ENCODE assay signal across 22 cellular contexts in genomic region chr1:109357673-109358072, GRCh38. TPM values are rescaled to one million over a fixed set of nuclear protein-coding genes. Genes with fewer than 3 reads are reported as not detected.
DNase-seq lines count a peak whose midpoint lies in the region; ATAC-seq lines count a peak whose summit lies in the region.
"Had no signal": no experiment of that assay in that cellular context is flagged by ENCODE, and none has a peak within 500 bp of the region (broad histone marks: within the 10 kb centered on the region; RNA-seq: fewer than 3 reads in every experiment).

No MANE protein-coding gene starts in this region.

- ATAC-seq in left colon, result peak; percentile 79
- ATAC-seq: PC-3, T-helper 17 cell had no signal

- no peak overlapping the region for H2BK5ac ChIP-seq in mesendoderm (ENCODE audit: low read length)

- H2BK120ac ChIP-seq in mesendoderm (ENCODE audit: low read depth, low read length), result no peak overlapping the region

- H3K4me2 ChIP-seq in mesendoderm (ENCODE audit: low read length), result no peak overlapping the region
- H3K4me2 ChIP-seq: KMS-11 had no signal

- H3K56ac ChIP-seq in mesendoderm (ENCODE audit: low read length), result no peak overlapping the region

- H2BK15ac ChIP-seq in mesendoderm (replicated peaks; ENCODE audit: low read depth), result no peak overlapping the region

- no peak overlapping the region for H3K23ac ChIP-seq in mesendoderm (ENCODE audit: low read length)

- H3K79me2 ChIP-seq in mesendoderm (ENCODE audit: control insufficient read depth, insufficient read depth, low read length), result no peaks in the 10 kb centered on the region

- no CpG with 5 or more reads among the region's 1 CpG for WGBS in mesendoderm (ENCODE audit: extremely low coverage, insufficient coverage, low lambda C conversion rate)

- H3K4me1 ChIP-seq in mesendoderm (ENCODE audit: control insufficient read depth, low read depth, low read length), result no peaks in the 10 kb centered on the region

- no peak overlapping the region for H3K4ac ChIP-seq in mesendoderm (ENCODE audit: low read depth, low read length)

- DNase-seq in DMS79 treated with DMSO at 0.1 percent for 48 hours (lab: John Stamatoyannopoulos, UW) (peak; percentile 30), NCI-H128 (lab: John Stamatoyannopoulos, UW; ENCODE audit: unreplicated experiment) (peak; percentile 13), NCI-H748 treated with DMSO at 0.1 percent for 48 hours (lab: John Stamatoyannopoulos, UW) (peak; percentile 7), left colon (no peak), AG08395 (ENCODE audit: low spot score) (no peak), mesendoderm (no peak), GOT3 (lab: John Stamatoyannopoulos, UW) (no peak)
- DNase-seq: activated CD4-positive, alpha-beta T cell treated with anti-CD3 and anti-CD28 coated beads, Interleukin-2, amount 50 U/mL, for 4 hours; activated gamma-delta T cell; amniotic stem cell; CD4-positive, alpha-beta T cell; DND-41; effector CD4-positive, alpha-beta T cell; left cardiac atrium; PC-3; T-helper 17 cell; testis; WERI-Rb-1 had no signal

- no peak overlapping the region for H3K27ac ChIP-seq in mesendoderm (ENCODE audit: low read depth, low read length)
- H3K27ac ChIP-seq: KMS-11, WERI-Rb-1 had no signal

- H3K27me3 ChIP-seq in mesendoderm (ENCODE audit: insufficient read depth, low read length, poor library complexity), result no peaks in the 10 kb centered on the region
- H3K27me3 ChIP-seq: testis had no signal

- no peak overlapping the region for H3K9ac ChIP-seq in mesendoderm (ENCODE audit: low read length)
- H3K9ac ChIP-seq: KMS-11 had no signal

- no peaks in the 10 kb centered on the region for H3K36me3 ChIP-seq in mesendoderm (ENCODE audit: control insufficient read depth, insufficient read depth, low read length)

- intact Hi-C loops in left colon (cut with DNase I, micrococcal nuclease), result no loop called here

- H3K79me1 ChIP-seq in mesendoderm (ENCODE audit: low read length), result no peaks in the 10 kb centered on the region

- no peak overlapping the region for H4K8ac ChIP-seq in mesendoderm (ENCODE audit: low read depth, low read length)

- no peak overlapping the region for H3K4me3 ChIP-seq in mesendoderm (ENCODE audit: low read length)
- H3K4me3 ChIP-seq: testis had no signal

- H3K18ac ChIP-seq in mesendoderm (ENCODE audit: low read length), result no peak overlapping the region

- H4K5ac ChIP-seq in mesendoderm (ENCODE audit: low read length), result no peak overlapping the region

- no peak overlapping the region for H2AK5ac ChIP-seq in mesendoderm (ENCODE audit: low read length)

RNA-seq across cellular contexts. Expression of gene SORT1, which starts 40.0 kb away (rescaled TPM):
- 100 to 1,000 TPM; 123 to 124 TPM for total RNA-seq in left colon
- 12.9 TPM for polyA plus RNA-seq in mesendoderm (2013, experiment 1 of 2)
- 12.9 TPM for polyA plus RNA-seq in mesendoderm (2013, experiment 2 of 2)

RNA-seq across cellular contexts. Expression of gene MYBPHL, which starts 50.9 kb away (rescaled TPM):
- not detected for total RNA-seq in left colon
- 0.17 TPM for polyA plus RNA-seq in mesendoderm (2013, experiment 1 of 2)
- 0.21 TPM for polyA plus RNA-seq in mesendoderm (2013, experiment 2 of 2)
- total RNA-seq: CD4-positive, alpha-beta T cell; mononuclear cell; NCI-H460; PC-3; renal cortical epithelial cell; T-helper 17 cell had no signal

Comparison
In these comparisons a context has a peak if more than half of its experiments do, and no peak if none do; other contexts are left out.
1. DNase-seq: peak in DMS79 treated with DMSO at 0.1 percent for 48 hours (single experiment), NCI-H128 (single experiment) and NCI-H748 treated with DMSO at 0.1 percent for 48 hours (single experiment); none in left colon (0 of 2), AG08395 (single experiment), mesendoderm (single experiment) and GOT3 (single experiment).